Comparison of ENCODE assay signal across 9 cellular contexts in genomic region chr9:91775011-91775707, GRCh38.
A peak's percentile ranks its signal among the peaks of the same experiment; 100 is the strongest.
DNase-seq lines count a peak whose midpoint lies in the region; ATAC-seq and TF ChIP-seq lines count a peak whose summit lies in the region.
"Had no signal": no experiment of that assay in that cellular context is flagged by ENCODE, and none has a peak within 500 bp of the region (broad histone marks: within the 10 kb centered on the region; RNA-seq: fewer than 3 reads in every experiment).

No MANE protein-coding gene starts in this region.

- H3K36me3 Mint-ChIP-seq in CD8-positive, alpha-beta T cell: no peaks in the 10 kb centered on the region
- H3K36me3 Mint-ChIP-seq in activated CD4-positive, alpha-beta memory T cell treated with anti-CD3 and anti-CD28 coated beads, Interleukin-2, amount 10 ng/mL, durations not matched to agents 7 days and 5 days (ENCODE audit: low read depth): no peaks in the 10 kb centered on the region
- no peaks in the 10 kb centered on the region for H3K36me3 Mint-ChIP-seq in effector memory CD8-positive, alpha-beta T cell (ENCODE audit: insufficient read depth)
- H3K36me3 Mint-ChIP-seq: IgD-negative memory B cell had no signal

- H3K27me3 Mint-ChIP-seq in CD8-positive, alpha-beta T cell (ENCODE audit: low read depth): peaks cover 30% of the 10 kb centered on the region
- H3K27me3 Mint-ChIP-seq in activated CD4-positive, alpha-beta memory T cell treated with anti-CD3 and anti-CD28 coated beads, Interleukin-2, amount 10 ng/mL, durations not matched to agents 7 days and 5 days: peaks cover 22% of the 10 kb centered on the region
- H3K27me3 Mint-ChIP-seq in effector memory CD8-positive, alpha-beta T cell: peaks cover 51 to 62% of the 10 kb centered on the region in 2 donors

- H3K9me3 ChIP-seq in CD8-positive, alpha-beta T cell (ENCODE audit: low read length): no peaks in the 10 kb centered on the region
- no peaks in the 10 kb centered on the region for H3K9me3 ChIP-seq in GM23248 (ENCODE audit: low read depth)
- H3K9me3 ChIP-seq in mucosa of descending colon: no peaks in the 10 kb centered on the region

- no peaks in the 10 kb centered on the region for H3K4me1 Mint-ChIP-seq in CD8-positive, alpha-beta T cell (ENCODE audit: low read depth)
- H3K4me1 Mint-ChIP-seq in activated CD4-positive, alpha-beta memory T cell treated with anti-CD3 and anti-CD28 coated beads, Interleukin-2, amount 10 ng/mL, durations not matched to agents 7 days and 5 days: peaks cover 11% of the 10 kb centered on the region
- H3K4me1 Mint-ChIP-seq in effector memory CD8-positive, alpha-beta T cell (ENCODE audit: low read depth in 2 of 2): peaks cover 8 to 12% of the 10 kb centered on the region in 2 donors

- no peak overlapping the region for H2AFZ ChIP-seq in GM23248

- no peaks in the 10 kb centered on the region for H4K20me1 ChIP-seq in GM23248 (ENCODE audit: insufficient read depth)

- DNase-seq in CD8-positive, alpha-beta T cell: peak; percentile 39 to 79 (median 60)
- peak; percentile 71 for DNase-seq in GM23248
- peak; percentile 69 for DNase-seq in NCI-H510A treated with DMSO at 0.1 percent for 48 hours (lab: John Stamatoyannopoulos, UW)
- peak; percentile 78 for DNase-seq in activated CD4-positive, alpha-beta memory T cell treated with anti-CD3 and anti-CD28 coated beads, Interleukin-2, amount 10 ng/mL, durations not matched to agents 7 days and 5 days
- peak; percentile 74 for DNase-seq in effector memory CD8-positive, alpha-beta T cell
- peak; percentile 62 to 77 (median 72) for DNase-seq in mucosa of descending colon
- peak; percentile 39 to 47 for DNase-seq in stimulated activated CD8-positive, alpha-beta memory T cell treated with anti-CD3 and anti-CD28 coated beads, Interleukin-7, amount 100 ng/mL, for 48 hours (ENCODE audit: extremely low read depth in 1 of 2, low read depth in 1 of 2)

- H3K4me1 ChIP-seq in CD8-positive, alpha-beta T cell (ENCODE audit: insufficient read depth, low read length): no peaks in the 10 kb centered on the region
- peaks cover 40% of the 10 kb centered on the region for H3K4me1 ChIP-seq in GM23248 (ENCODE audit: insufficient read depth)
- H3K4me1 ChIP-seq in mucosa of descending colon (ENCODE audit: low read depth): peaks cover 14% of the 10 kb centered on the region

- peak; percentile 73 for ATAC-seq in CD8-positive, alpha-beta T cell
- ATAC-seq in effector memory CD8-positive, alpha-beta T cell (replicated peaks): peak; percentile 87
- ATAC-seq in mucosa of descending colon: peak; percentile 83
- ATAC-seq in HG02763 (IDR thresholded peaks at IDR 0.05; ENCODE audit: unreplicated experiment): no peak

- intact Hi-C loops in CD8-positive, alpha-beta T cell (cut with DNase I, micrococcal nuclease): loop anchor here (2.0 to 10.0 kb wide), 5 partner anchors 107 to 860 kb away; partner anchors contain the start of gene ROR2 (in 1 of the 2)
- intact Hi-C loops in mucosa of descending colon (cut with DNase I, micrococcal nuclease): loop anchor here in 1 of 2 donors (10.0 kb wide), 1 partner anchor 200 kb away; no protein-coding TSS in a partner anchor

- H3K36me3 ChIP-seq in CD8-positive, alpha-beta T cell (ENCODE audit: insufficient read depth, low read length): no peaks in the 10 kb centered on the region
- no peaks in the 10 kb centered on the region for H3K36me3 ChIP-seq in GM23248 (ENCODE audit: low read depth)
- no peaks in the 10 kb centered on the region for H3K36me3 ChIP-seq in mucosa of descending colon (ENCODE audit: low read depth)

- H3K27ac ChIP-seq in CD8-positive, alpha-beta T cell (ENCODE audit: low read depth, low read length): no peak overlapping the region
- no peak overlapping the region for H3K27ac ChIP-seq in GM23248

- H3K27me3 ChIP-seq in CD8-positive, alpha-beta T cell (ENCODE audit: insufficient read depth, low read length): peaks cover 5% of the 10 kb centered on the region
- H3K27me3 ChIP-seq in GM23248 (replicated peaks; ENCODE audit: insufficient read depth): no peaks in the 10 kb centered on the region

- H3K4me3 Mint-ChIP-seq in CD8-positive, alpha-beta T cell: no peak overlapping the region
- H3K4me3 Mint-ChIP-seq in activated CD4-positive, alpha-beta memory T cell treated with anti-CD3 and anti-CD28 coated beads, Interleukin-2, amount 10 ng/mL, durations not matched to agents 7 days and 5 days: no peak overlapping the region
- no peak overlapping the region for H3K4me3 Mint-ChIP-seq in effector memory CD8-positive, alpha-beta T cell

- peak; percentile 74 for TF ChIP-seq CTCF in CD8-positive, alpha-beta T cell (IDR thresholded peaks at IDR 0.05)
- peak; percentile 50 for TF ChIP-seq CTCF in mucosa of descending colon (IDR thresholded peaks at IDR 0.05)

- H3K9me2 ChIP-seq in GM23248 (ENCODE audit: insufficient read depth): no peaks in the 10 kb centered on the region

- H3K9ac ChIP-seq in GM23248: no peak overlapping the region

- H3K79me2 ChIP-seq in GM23248 (ENCODE audit: insufficient read depth): no peaks in the 10 kb centered on the region

- H3F3A ChIP-seq in GM23248 (ENCODE audit: insufficient read depth): peaks cover 34% of the 10 kb centered on the region

- WGBS in GM23248 (ENCODE audit: low coverage in 1 of 2, low lambda C conversion rate in 2 of 2, missing lambda C conversion rate in 2 of 2), 2 experiments: 76 to 79% methylated on average over 9 of the region's 9 CpGs

- no peak overlapping the region for H3K4me3 ChIP-seq in CD8-positive, alpha-beta T cell (ENCODE audit: low read depth, low read length)
- H3K4me3 ChIP-seq in GM23248 (no peak overlapping the region), mucosa of descending colon (no peak overlapping the region)

- CTCF ChIA-PET in CD8-positive, alpha-beta T cell (lab: Charles Lee): interaction anchor here (1.0 to 2.4 kb wide), 4 partner anchors 10 to 204 kb away, joined by 3 to 10 read pairs (median 6); no protein-coding TSS in a partner anchor
- CTCF ChIA-PET in activated CD4-positive, alpha-beta memory T cell treated with anti-CD3 and anti-CD28 coated beads, Interleukin-2, amount 10 ng/mL, durations not matched to agents 7 days and 5 days (lab: Charles Lee): interaction anchor here (1.1 to 2.5 kb wide), 5 partner anchors 10 to 180 kb away, joined by 3 to 21 read pairs (median 5); partner anchors contain the start of gene ROR2

- no peak overlapping the region for H3K4me2 ChIP-seq in GM23248 (ENCODE audit: unreplicated experiment)

- no peak overlapping the region for H3K27ac Mint-ChIP-seq in CD8-positive, alpha-beta T cell
- no peak overlapping the region for H3K27ac Mint-ChIP-seq in activated CD4-positive, alpha-beta memory T cell treated with anti-CD3 and anti-CD28 coated beads, Interleukin-2, amount 10 ng/mL, durations not matched to agents 7 days and 5 days
- peak overlapping the region in 1 of 2 donors; percentile 16 for H3K27ac Mint-ChIP-seq in effector memory CD8-positive, alpha-beta T cell
- H3K27ac Mint-ChIP-seq: IgD-negative memory B cell had no signal

- POLR2A ChIA-PET in CD8-positive, alpha-beta T cell (lab: Charles Lee): no interaction called here
- POLR2A ChIA-PET in activated CD4-positive, alpha-beta memory T cell treated with anti-CD3 and anti-CD28 coated beads, Interleukin-2, amount 10 ng/mL, durations not matched to agents 7 days and 5 days (lab: Charles Lee): no interaction called here

- no peaks in the 10 kb centered on the region for H3K9me3 Mint-ChIP-seq in CD8-positive, alpha-beta T cell
- no peaks in the 10 kb centered on the region for H3K9me3 Mint-ChIP-seq in activated CD4-positive, alpha-beta memory T cell treated with anti-CD3 and anti-CD28 coated beads, Interleukin-2, amount 10 ng/mL, durations not matched to agents 7 days and 5 days
- H3K9me3 Mint-ChIP-seq in effector memory CD8-positive, alpha-beta T cell: no peaks in the 10 kb centered on the region
- H3K9me3 Mint-ChIP-seq: IgD-negative memory B cell had no signal

- in situ Hi-C loops in GM23248 (cut with MboI): no loop called here
